ENCODE assay signal across 1 cellular context in genomic region chr19:33798701-33799111, GRCh38.
TF ChIP-seq lines count a peak whose summit lies in the region.

No MANE protein-coding gene starts in this region.

TF ChIP-seq in HEK293, 187 proteins besides CTCF, POLR2A, EP300 and RAD21 (continued from another document):
- TF ChIP-seq ZNF626 (tag by site-specific recombination; IDR thresholded peaks at IDR 0.05) (no peak), REPIN1 (tag by site-specific recombination; IDR thresholded peaks at IDR 0.05; ENCODE audit: low read depth) (no peak), ZFHX2 (tag by site-specific recombination; conservative IDR thresholded peaks at IDR 0.05) (no peak), ZNF670 (tag by site-specific recombination; IDR thresholded peaks at IDR 0.05; ENCODE audit: low read depth) (no peak), IKZF3 (tag by site-specific recombination; IDR thresholded peaks at IDR 0.05) (peak; percentile 26; the same call in 1 of the 2 replicates), TSHZ1 (tag by site-specific recombination; IDR thresholded peaks at IDR 0.05; ENCODE audit: borderline replicate concordance) (no peak), ZNF600 (tag by site-specific recombination; IDR thresholded peaks at IDR 0.05) (peak; percentile 64; the same call in 1 of the 2 replicates), SCRT2 (tag by site-specific recombination; IDR thresholded peaks at IDR 0.05) (0 out of 2 replicates have a peak, but pooled peaks have one; percentile 37), ZBTB17 (tag by site-specific recombination; IDR thresholded peaks at IDR 0.05) (peak; percentile 55), ZNF473 (tag by site-specific recombination; IDR thresholded peaks at IDR 0.05) (no peak), MEIS1 (CRISPR knock-in tag; IDR thresholded peaks at IDR 0.05; ENCODE audit: borderline replicate concordance) (no peak), ZNF221 (tag by site-specific recombination; IDR thresholded peaks at IDR 0.05; ENCODE audit: borderline replicate concordance) (no peak), SCRT1 (tag by site-specific recombination; IDR thresholded peaks at IDR 0.05; ENCODE audit: borderline replicate concordance) (0 out of 2 replicates have a peak, but pooled peaks have one; percentile 2), ZSCAN30 (tag by site-specific recombination; IDR thresholded peaks at IDR 0.05) (no peak)
- TF ChIP-seq, protein P1, sequence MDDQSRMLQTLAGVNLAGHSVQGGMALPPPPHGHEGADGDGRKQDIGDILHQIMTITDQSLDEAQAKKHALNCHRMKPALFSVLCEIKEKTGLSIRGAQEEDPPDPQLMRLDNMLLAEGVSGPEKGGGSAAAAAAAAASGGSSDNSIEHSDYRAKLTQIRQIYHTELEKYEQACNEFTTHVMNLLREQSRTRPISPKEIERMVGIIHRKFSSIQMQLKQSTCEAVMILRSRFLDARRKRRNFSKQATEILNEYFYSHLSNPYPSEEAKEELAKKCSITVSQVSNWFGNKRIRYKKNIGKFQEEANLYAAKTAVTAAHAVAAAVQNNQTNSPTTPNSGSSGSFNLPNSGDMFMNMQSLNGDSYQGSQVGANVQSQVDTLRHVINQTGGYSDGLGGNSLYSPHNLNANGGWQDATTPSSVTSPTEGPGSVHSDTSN (CRISPR knock-in tag; IDR thresholded peaks at IDR 0.05) = no peak
- TF ChIP-seq, protein P2, sequence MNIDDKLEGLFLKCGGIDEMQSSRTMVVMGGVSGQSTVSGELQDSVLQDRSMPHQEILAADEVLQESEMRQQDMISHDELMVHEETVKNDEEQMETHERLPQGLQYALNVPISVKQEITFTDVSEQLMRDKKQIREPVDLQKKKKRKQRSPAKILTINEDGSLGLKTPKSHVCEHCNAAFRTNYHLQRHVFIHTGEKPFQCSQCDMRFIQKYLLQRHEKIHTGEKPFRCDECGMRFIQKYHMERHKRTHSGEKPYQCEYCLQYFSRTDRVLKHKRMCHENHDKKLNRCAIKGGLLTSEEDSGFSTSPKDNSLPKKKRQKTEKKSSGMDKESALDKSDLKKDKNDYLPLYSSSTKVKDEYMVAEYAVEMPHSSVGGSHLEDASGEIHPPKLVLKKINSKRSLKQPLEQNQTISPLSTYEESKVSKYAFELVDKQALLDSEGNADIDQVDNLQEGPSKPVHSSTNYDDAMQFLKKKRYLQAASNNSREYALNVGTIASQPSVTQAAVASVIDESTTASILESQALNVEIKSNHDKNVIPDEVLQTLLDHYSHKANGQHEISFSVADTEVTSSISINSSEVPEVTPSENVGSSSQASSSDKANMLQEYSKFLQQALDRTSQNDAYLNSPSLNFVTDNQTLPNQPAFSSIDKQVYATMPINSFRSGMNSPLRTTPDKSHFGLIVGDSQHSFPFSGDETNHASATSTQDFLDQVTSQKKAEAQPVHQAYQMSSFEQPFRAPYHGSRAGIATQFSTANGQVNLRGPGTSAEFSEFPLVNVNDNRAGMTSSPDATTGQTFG (tag by site-specific recombination; IDR thresholded peaks at IDR 0.05; ENCODE audit: borderline replicate concordance) = no peak
- TF ChIP-seq, protein P3, sequence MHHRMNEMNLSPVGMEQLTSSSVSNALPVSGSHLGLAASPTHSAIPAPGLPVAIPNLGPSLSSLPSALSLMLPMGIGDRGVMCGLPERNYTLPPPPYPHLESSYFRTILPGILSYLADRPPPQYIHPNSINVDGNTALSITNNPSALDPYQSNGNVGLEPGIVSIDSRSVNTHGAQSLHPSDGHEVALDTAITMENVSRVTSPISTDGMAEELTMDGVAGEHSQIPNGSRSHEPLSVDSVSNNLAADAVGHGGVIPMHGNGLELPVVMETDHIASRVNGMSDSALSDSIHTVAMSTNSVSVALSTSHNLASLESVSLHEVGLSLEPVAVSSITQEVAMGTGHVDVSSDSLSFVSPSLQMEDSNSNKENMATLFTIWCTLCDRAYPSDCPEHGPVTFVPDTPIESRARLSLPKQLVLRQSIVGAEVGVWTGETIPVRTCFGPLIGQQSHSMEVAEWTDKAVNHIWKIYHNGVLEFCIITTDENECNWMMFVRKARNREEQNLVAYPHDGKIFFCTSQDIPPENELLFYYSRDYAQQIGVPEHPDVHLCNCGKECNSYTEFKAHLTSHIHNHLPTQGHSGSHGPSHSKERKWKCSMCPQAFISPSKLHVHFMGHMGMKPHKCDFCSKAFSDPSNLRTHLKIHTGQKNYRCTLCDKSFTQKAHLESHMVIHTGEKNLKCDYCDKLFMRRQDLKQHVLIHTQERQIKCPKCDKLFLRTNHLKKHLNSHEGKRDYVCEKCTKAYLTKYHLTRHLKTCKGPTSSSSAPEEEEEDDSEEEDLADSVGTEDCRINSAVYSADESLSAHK (tag by site-specific recombination; IDR thresholded peaks at IDR 0.05) = no peak
